16 cellular contexts compared by ENCODE assay signal in genomic region chr14:98651042-98651441, GRCh38.
DNase-seq lines count a peak whose midpoint lies in the region; ATAC-seq and TF ChIP-seq lines count a peak whose summit lies in the region.
"Had no signal": no experiment of that assay in that cellular context is flagged by ENCODE, and none has a peak within 500 bp of the region (broad histone marks: within the 10 kb centered on the region; RNA-seq: fewer than 3 reads in every experiment).

No MANE protein-coding gene starts in this region.

- H3K4me1 ChIP-seq in GM23338 (ENCODE audit: insufficient read depth): peaks cover 14% of the 10 kb centered on the region; the same call in 1 of the 2 replicates
- H3K4me1 ChIP-seq in HUES6 (ENCODE audit: control insufficient read depth, insufficient read depth, low read length): peaks cover 13% of the 10 kb centered on the region; the same call in 1 of the 2 replicates
- no peaks in the 10 kb centered on the region for H3K4me1 ChIP-seq in endodermal cell (ENCODE audit: control insufficient read depth, insufficient read depth, low read length)
- H3K4me1 ChIP-seq: BLaER1 treated with 17β-estradiol and CSF1 and Interleukin-3, amounts not matched to agents 10 nM and 100 nM had no signal

- H3K4me1 Mint-ChIP-seq in GM23338: peaks cover 16% of the 10 kb centered on the region; the same call in 2 of the 3 replicates
- no peaks in the 10 kb centered on the region for H3K4me1 Mint-ChIP-seq in endodermal cell

- H3K27me3 ChIP-seq in GM23338 (ENCODE audit: insufficient read depth) (no peaks in the 10 kb centered on the region), HUES6 (ENCODE audit: control insufficient read depth, insufficient read depth, low read length) (no peaks in the 10 kb centered on the region), endodermal cell (ENCODE audit: control insufficient read depth, insufficient read depth, low read length, poor library complexity, severe bottlenecking) (no peaks in the 10 kb centered on the region)
- H3K27me3 ChIP-seq: BLaER1 treated with 17β-estradiol and CSF1 and Interleukin-3, amounts not matched to agents 10 nM and 100 nM had no signal

- H3K36me3 Mint-ChIP-seq in GM23338 (ENCODE audit: low read depth) (peaks cover 15% of the 10 kb centered on the region; the same call in 2 of the 3 replicates), endodermal cell (ENCODE audit: low read depth) (no peaks in the 10 kb centered on the region)
- H3K36me3 Mint-ChIP-seq: CD4-positive, CD25-positive, alpha-beta regulatory T cell had no signal

- no peaks in the 10 kb centered on the region for H3K79me2 ChIP-seq in GM23338 (replicated peaks; ENCODE audit: insufficient read depth)

- H3K4me3 Mint-ChIP-seq in GM23338 (no peak overlapping the region), endodermal cell (no peak overlapping the region)
- H3K4me3 Mint-ChIP-seq: CD4-positive, CD25-positive, alpha-beta regulatory T cell had no signal

- H3K36me3 ChIP-seq in GM23338 (ENCODE audit: insufficient read depth) (no peaks in the 10 kb centered on the region), HUES6 (ENCODE audit: control insufficient read depth, insufficient read depth, low read length) (no peaks in the 10 kb centered on the region), endodermal cell (ENCODE audit: control insufficient read depth, insufficient read depth, low read length) (no peaks in the 10 kb centered on the region)
- H3K36me3 ChIP-seq: BLaER1 treated with 17β-estradiol and CSF1 and Interleukin-3, amounts not matched to agents 10 nM and 100 nM had no signal

- no peak overlapping the region for H3K9ac ChIP-seq in HUES6 (ENCODE audit: low read length)
- H3K9ac ChIP-seq in endodermal cell (ENCODE audit: extremely low read depth, low read length, poor library complexity, severe bottlenecking): no peak overlapping the region
- H3K9ac ChIP-seq: BLaER1 treated with 17β-estradiol and CSF1 and Interleukin-3, amounts not matched to agents 10 nM and 100 nM had no signal

- H3K4me3 ChIP-seq in GM23338 (no peak overlapping the region), HUES6 (ENCODE audit: low read depth, low read length) (no peak overlapping the region), endodermal cell (ENCODE audit: low read length) (no peak overlapping the region)
- H3K4me3 ChIP-seq: BLaER1 treated with 17β-estradiol and CSF1 and Interleukin-3, amounts not matched to agents 10 nM and 100 nM; GM12878 had no signal

- no peak overlapping the region for H3K27ac Mint-ChIP-seq in GM23338
- H3K27ac Mint-ChIP-seq in endodermal cell: no peak overlapping the region
- H3K27ac Mint-ChIP-seq: CD4-positive, CD25-positive, alpha-beta regulatory T cell had no signal

- no peaks in the 10 kb centered on the region for H4K20me1 ChIP-seq in GM23338 (replicated peaks; ENCODE audit: insufficient read depth)
- H4K20me1 ChIP-seq: BLaER1 treated with 17β-estradiol and CSF1 and Interleukin-3, amounts not matched to agents 10 nM and 100 nM had no signal

- no peak overlapping the region for H2AFZ ChIP-seq in GM23338

- H3K9me3 Mint-ChIP-seq in GM23338 (peaks cover 12% of the 10 kb centered on the region), endodermal cell (peaks cover 6% of the 10 kb centered on the region)

- DNase-seq in GM23338 (ENCODE audit: low spot score) (peak; percentile 74), endodermal cell (peak; percentile 49), iPS-NIHi11 (ENCODE audit: low spot score) (peak; percentile 46), NCI-H748 (lab: John Stamatoyannopoulos, UW; ENCODE audit: unreplicated experiment) (no peak), GM03348 (ENCODE audit: low spot score) (no peak), NCI-H510A treated with DMSO at 0.1 percent for 48 hours (lab: John Stamatoyannopoulos, UW) (no peak)
- DNase-seq: ACHN; CD4-positive, CD25-positive, alpha-beta regulatory T cell; DMS53; GOT3; IMR-90; KBM-7 had no signal

- no peaks in the 10 kb centered on the region for H3K9me2 ChIP-seq in GM23338 (ENCODE audit: insufficient read depth)

- peak overlapping the region; percentile 13 for H3K4me2 ChIP-seq in GM23338
- H3K4me2 ChIP-seq: BLaER1 treated with 17β-estradiol and CSF1 and Interleukin-3, amounts not matched to agents 10 nM and 100 nM had no signal

- H3K27ac ChIP-seq in GM23338 (ENCODE audit: low read depth) (peak overlapping the region; percentile 26; the same call in 1 of the 2 replicates), HUES6 (ENCODE audit: low read depth, low read length) (peak overlapping the region; percentile 26; the same call in 1 of the 2 replicates), endodermal cell (ENCODE audit: low read depth, low read length) (no peak overlapping the region)
- H3K27ac ChIP-seq: BLaER1 treated with 17β-estradiol and CSF1 and Interleukin-3, amounts not matched to agents 10 nM and 100 nM had no signal

- H3K27me3 Mint-ChIP-seq in GM23338 (ENCODE audit: insufficient read depth, low read depth, poor library complexity) (peaks cover 4% of the 10 kb centered on the region), endodermal cell (ENCODE audit: insufficient read depth) (no peaks in the 10 kb centered on the region)
- H3K27me3 Mint-ChIP-seq: CD4-positive, CD25-positive, alpha-beta regulatory T cell had no signal

- H3K9me3 ChIP-seq in HUES6 (ENCODE audit: control insufficient read depth, insufficient read depth, low read depth, low read length): peaks cover 15% of the 10 kb centered on the region
- H3K9me3 ChIP-seq in endodermal cell (ENCODE audit: control insufficient read depth, low read length): peaks cover 4% of the 10 kb centered on the region

- 77% methylated on average over 3 of the region's 3 CpGs; no CpG with 5 or more reads in 1 of the 2 experiments for WGBS in endodermal cell (ENCODE audit: insufficient coverage in 1 of 2, insufficient read length in 1 of 2), 2 experiments

- H3F3A ChIP-seq in GM23338 (replicated peaks; ENCODE audit: low read depth): no peaks in the 10 kb centered on the region

- no peak for TF ChIP-seq CTCF in GM23338 (conservative IDR thresholded peaks at IDR 0.05; ENCODE audit: low read depth in 2 of 2)
- no peak for TF ChIP-seq CTCF in endodermal cell (conservative IDR thresholded peaks at IDR 0.05)

- ATAC-seq in GM23338: peak; percentile 91
- ATAC-seq in HG03565 (IDR thresholded peaks at IDR 0.05; ENCODE audit: unreplicated experiment): no peak
- ATAC-seq: GM12878 had no signal

TF ChIP-seq in GM23338, 12 proteins besides CTCF, POLR2A, EP300 and RAD21 (continues in another document):
- peak; percentile 75; the same call in 1 of the 2 replicates for TF ChIP-seq ZNF462 (CRISPR knock-in tag; IDR thresholded peaks at IDR 0.05)
- TF ChIP-seq JUNB (IDR thresholded peaks at IDR 0.05; ENCODE audit: unreplicated experiment): no peak
- 0 out of 2 replicates have a peak, but pooled peaks have one; percentile 54 for TF ChIP-seq CREB1 (CRISPR knock-in tag; IDR thresholded peaks at IDR 0.05; ENCODE audit: low read depth)

Comparison
In these comparisons a context has a peak if more than half of its experiments do, and no peak if none do; other contexts are left out.
1. DNase-seq: peak in GM23338 (single experiment), endodermal cell (single experiment) and iPS-NIHi11 (single experiment); none in NCI-H748 (single experiment), GM03348 (single experiment) and NCI-H510A treated with DMSO at 0.1 percent for 48 hours (single experiment).